ENCODE assay signal across 8 cellular contexts in the genomic region with DNA sequence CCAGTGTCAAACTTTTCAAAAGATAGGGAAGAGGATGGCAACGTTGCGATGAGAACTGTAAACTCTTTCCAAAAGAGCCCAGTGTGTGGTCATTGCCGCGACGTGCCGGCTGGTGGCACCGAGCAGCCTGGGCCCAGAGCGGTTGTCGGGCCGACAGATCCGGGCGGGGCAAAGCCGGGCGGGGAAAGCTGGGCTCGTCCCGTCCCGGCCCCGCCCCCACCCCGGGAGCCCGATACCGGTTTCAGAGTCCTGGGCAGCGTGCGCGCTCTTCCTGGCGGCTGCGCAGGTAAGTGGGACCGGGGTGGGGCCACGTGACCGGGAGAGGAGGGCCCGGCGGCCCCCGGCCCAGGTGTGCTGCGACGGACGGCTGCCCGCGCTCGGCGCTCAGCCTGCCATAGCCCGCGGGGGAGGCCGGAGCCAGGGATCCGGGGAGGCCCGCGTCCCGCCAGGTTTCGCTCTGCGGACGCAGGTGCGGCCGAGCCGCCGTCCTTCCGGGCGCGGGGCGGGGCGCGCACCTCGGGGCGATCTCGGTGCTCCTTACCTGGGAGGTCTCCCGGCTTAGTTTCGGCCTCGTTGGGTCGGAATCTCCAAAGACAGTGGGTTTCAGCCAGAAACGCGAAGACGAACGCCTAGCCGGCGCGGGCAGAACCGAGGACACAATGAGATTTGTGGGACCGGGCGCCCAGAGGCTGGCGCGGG. TPM values are rescaled to one million over a fixed set of nuclear protein-coding genes. Genes with fewer than 3 reads are reported as not detected.
A peak's percentile ranks its signal among the peaks of the same experiment; 100 is the strongest.
DNase-seq lines count a peak whose midpoint lies in the region; ATAC-seq and TF ChIP-seq lines count a peak whose summit lies in the region.

A gene with protein sequence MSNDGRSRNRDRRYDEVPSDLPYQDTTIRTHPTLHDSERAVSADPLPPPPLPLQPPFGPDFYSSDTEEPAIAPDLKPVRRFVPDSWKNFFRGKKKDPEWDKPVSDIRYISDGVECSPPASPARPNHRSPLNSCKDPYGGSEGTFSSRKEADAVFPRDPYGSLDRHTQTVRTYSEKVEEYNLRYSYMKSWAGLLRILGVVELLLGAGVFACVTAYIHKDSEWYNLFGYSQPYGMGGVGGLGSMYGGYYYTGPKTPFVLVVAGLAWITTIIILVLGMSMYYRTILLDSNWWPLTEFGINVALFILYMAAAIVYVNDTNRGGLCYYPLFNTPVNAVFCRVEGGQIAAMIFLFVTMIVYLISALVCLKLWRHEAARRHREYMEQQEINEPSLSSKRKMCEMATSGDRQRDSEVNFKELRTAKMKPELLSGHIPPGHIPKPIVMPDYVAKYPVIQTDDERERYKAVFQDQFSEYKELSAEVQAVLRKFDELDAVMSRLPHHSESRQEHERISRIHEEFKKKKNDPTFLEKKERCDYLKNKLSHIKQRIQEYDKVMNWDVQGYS (plus strand): TSS at position 232 of the 699 bp plus-strand sequence. CDS start 4,270 bp downstream, outside the sequence.

- H3K27me3 Mint-ChIP-seq in stimulated activated memory B cell treated with anti-CD40 and anti-IgM and Interleukin-4, amounts not matched to agents 10 μg/mL and 1 μg/mL and 100 μg/mL, for 72 hours = no peaks in the 10 kb centered on the region

- H3K4me1 Mint-ChIP-seq in stimulated activated memory B cell treated with anti-CD40 and anti-IgM and Interleukin-4, amounts not matched to agents 10 μg/mL and 1 μg/mL and 100 μg/mL, for 72 hours = peaks cover 12% of the 10 kb centered on the region

- peaks cover 29% of the 10 kb centered on the region for H3K36me3 Mint-ChIP-seq in stimulated activated memory B cell treated with anti-CD40 and anti-IgM and Interleukin-4, amounts not matched to agents 10 μg/mL and 1 μg/mL and 100 μg/mL, for 72 hours

- no peaks in the 10 kb centered on the region for H3K9me3 Mint-ChIP-seq in stimulated activated memory B cell treated with anti-CD40 and anti-IgM and Interleukin-4, amounts not matched to agents 10 μg/mL and 1 μg/mL and 100 μg/mL, for 72 hours

- TF ChIP-seq POLR2A in erythroblast (IDR thresholded peaks at IDR 0.05; ENCODE audit: low read length) = no peak

- POLR2A ChIA-PET in A673 (lab: Charles Lee; ENCODE audit: low non-redundant PET) = no interaction called here

- in situ Hi-C loops in Caki2 (cut with HindIII; ENCODE audit: low pct_unique_long_range_greater_than_20kb, low sequenced_read_pairs) = no loop called here

- ATAC-seq in GM21515 (IDR thresholded peaks at IDR 0.05; ENCODE audit: unreplicated experiment) (peak; percentile 67), mucosa of descending colon (peak; percentile 98)
- ATAC-seq in stimulated activated memory B cell treated with anti-CD40 and anti-IgM and Interleukin-4, amounts not matched to agents 10 μg/mL and 1 μg/mL and 100 μg/mL, for 72 hours = peak; percentile 92

- intact Hi-C loops in mucosa of descending colon (cut with DNase I, micrococcal nuclease) = no loop called here
- intact Hi-C loops in A673 (cut with micrococcal nuclease; ENCODE audit: unreplicated experiment) = no loop called here

- no peaks in the 10 kb centered on the region for H3K27me3 ChIP-seq in A673 (replicated peaks; ENCODE audit: insufficient read depth, low read depth, low read length, poor library complexity)

- H3K36me3 ChIP-seq in mucosa of descending colon (ENCODE audit: low read depth) (no peaks in the 10 kb centered on the region), A673 (ENCODE audit: insufficient read depth, low read length, poor library complexity, severe bottlenecking) (peaks cover 17% of the 10 kb centered on the region)

- no peaks in the 10 kb centered on the region for H3K9me3 ChIP-seq in mucosa of descending colon
- H3K9me3 ChIP-seq in A673 (ENCODE audit: low read depth, low read length, poor library complexity, severe bottlenecking) = no peaks in the 10 kb centered on the region

- BruUV-seq in A673 (replicated peaks; lab: Mats Ljungman, UMichigan) = no TSS peak

- peak within 1 kb of the TSS; percentile 69 for H3K4me3 Mint-ChIP-seq in stimulated activated memory B cell treated with anti-CD40 and anti-IgM and Interleukin-4, amounts not matched to agents 10 μg/mL and 1 μg/mL and 100 μg/mL, for 72 hours

- H3K27ac ChIP-seq in A673 (ENCODE audit: low read depth, low read length, poor library complexity, severe bottlenecking) = no peak within 1 kb of the TSS

- no peaks in the 10 kb centered on the region for H3K4me1 ChIP-seq in mucosa of descending colon (ENCODE audit: low read depth)
- H3K4me1 ChIP-seq in A673 (ENCODE audit: insufficient read depth, low read length, poor library complexity, severe bottlenecking) = no peaks in the 10 kb centered on the region

- TF ChIP-seq CTCF in mucosa of descending colon (IDR thresholded peaks at IDR 0.05) = peak; percentile 36
- no peak for TF ChIP-seq CTCF in A673 (conservative IDR thresholded peaks at IDR 0.05; ENCODE audit: low read depth, low read length)

- DNase-seq in Caki2 (ENCODE audit: low read depth) (peak; percentile 76), NCI-H2107 treated with DMSO at 0.1 percent for 48 hours (lab: John Stamatoyannopoulos, UW; ENCODE audit: unreplicated experiment) (peak; percentile 42), activated T-cell treated with anti-CD3 and anti-CD28 coated beads for 4 hours (peak; percentile 21), erythroblast (lab: John Stamatoyannopoulos, UW) (peak; percentile 78 to 83), mucosa of descending colon (peak; percentile 94 to 95 (median 95)), A673 (ENCODE audit: low spot score) (no peak)

- H3K27ac Mint-ChIP-seq in stimulated activated memory B cell treated with anti-CD40 and anti-IgM and Interleukin-4, amounts not matched to agents 10 μg/mL and 1 μg/mL and 100 μg/mL, for 72 hours = peak within 1 kb of the TSS; percentile 66

- CTCF ChIA-PET in A673 (lab: Charles Lee) = no interaction called here

- H3K4me3 ChIP-seq in mucosa of descending colon = peak within 1 kb of the TSS; percentile 54
- H3K4me3 ChIP-seq in A673 (ENCODE audit: low read depth, low read length, poor library complexity, severe bottlenecking) = no peak within 1 kb of the TSS

RNA-seq across cellular contexts. Expression of the gene that starts here (rescaled TPM):
- total RNA-seq in Caki2 (2014; rRNA removed; shearing (Covaris generic); ENCODE audit: low replicate concordance) = 4.1 and 5.4 TPM in 2 replicates
- total RNA-seq in mucosa of descending colon (10 to 100 TPM; 22.9 to 63.1 (median 48.0) TPM), A673 (2021) (0.32 and 0.39 TPM in 2 replicates)
